8 cellular contexts compared by ENCODE assay signal in genomic region chrX:124388562-124388961, GRCh38. TPM values are rescaled to one million over a fixed set of nuclear protein-coding genes. Genes with fewer than 3 reads are reported as not detected.
DNase-seq lines count a peak whose midpoint lies in the region; ATAC-seq and TF ChIP-seq lines count a peak whose summit lies in the region.

No MANE protein-coding gene starts in this region.

- H3K27ac ChIP-seq in endodermal cell (ENCODE audit: low read depth, low read length): no peak overlapping the region
- H3K27ac ChIP-seq in substantia nigra (ENCODE audit: low read depth, low read length, poor library complexity, severe bottlenecking): no peak overlapping the region

- no peaks in the 10 kb centered on the region for H3K4me1 ChIP-seq in endodermal cell (ENCODE audit: control insufficient read depth, insufficient read depth, low read length)

- H3K27me3 Mint-ChIP-seq in endodermal cell (ENCODE audit: insufficient read depth) (no peaks in the 10 kb centered on the region), naive B cell (peaks cover 0 to 7% (median 0%) of the 10 kb centered on the region in 3 donors)

- 0% methylated on average over 2 of the region's 2 CpGs; no CpG with 5 or more reads in 1 of the 2 experiments for WGBS in endodermal cell (ENCODE audit: insufficient coverage in 1 of 2, insufficient read length in 1 of 2), 2 experiments

- H3K4me1 Mint-ChIP-seq in endodermal cell (no peaks in the 10 kb centered on the region), naive B cell (no peaks in the 10 kb centered on the region)

- no peak overlapping the region for H3K9ac ChIP-seq in endodermal cell (ENCODE audit: extremely low read depth, low read length, poor library complexity, severe bottlenecking)

- H3K36me3 Mint-ChIP-seq in endodermal cell (ENCODE audit: low read depth): no peaks in the 10 kb centered on the region
- H3K36me3 Mint-ChIP-seq in naive B cell: no peaks in the 10 kb centered on the region

- H3K9me3 Mint-ChIP-seq in endodermal cell (no peaks in the 10 kb centered on the region), naive B cell (no peaks in the 10 kb centered on the region)

- H3K4me3 ChIP-seq in AG10803 (ENCODE audit: low read length): no peak overlapping the region
- H3K4me3 ChIP-seq in endodermal cell (ENCODE audit: low read length): no peak overlapping the region

- DNase-seq in AG10803 (ENCODE audit: low read depth) (peak; percentile 46), NCI-H82 (lab: John Stamatoyannopoulos, UW) (peak; percentile 74), endodermal cell (peak; percentile 75), naive B cell (peak; percentile 29), substantia nigra (lab: John Stamatoyannopoulos, UW) (peak in 30 of 49 donors; percentile 0 to 57 (median 12))
- DNase-seq in activated CD8-positive, alpha-beta memory T cell treated with anti-CD3 and anti-CD28 coated beads for 1 hour (ENCODE audit: extremely low read depth in 1 of 2, low read depth in 1 of 2): peak; percentile 13 to 22

- H3K9me3 ChIP-seq in endodermal cell (ENCODE audit: control insufficient read depth, low read length): no peaks in the 10 kb centered on the region

- no peaks in the 10 kb centered on the region for H3K27me3 ChIP-seq in endodermal cell (ENCODE audit: control insufficient read depth, insufficient read depth, low read length, poor library complexity, severe bottlenecking)

- no peaks in the 10 kb centered on the region for H3K36me3 ChIP-seq in endodermal cell (ENCODE audit: control insufficient read depth, insufficient read depth, low read length)

- TF ChIP-seq CTCF in AG10803 (conservative IDR thresholded peaks at IDR 0.05; ENCODE audit: low read length): peak; percentile 61
- peak; percentile 90 for TF ChIP-seq CTCF in endodermal cell (conservative IDR thresholded peaks at IDR 0.05)

- H3K27ac Mint-ChIP-seq in endodermal cell: no peak overlapping the region
- H3K27ac Mint-ChIP-seq in naive B cell: no peak overlapping the region

- peak; percentile 63 for ATAC-seq in GM18873 (IDR thresholded peaks at IDR 0.05; ENCODE audit: low FRiP score, unreplicated experiment)
- peak; percentile 80 for ATAC-seq in HG03520 (IDR thresholded peaks at IDR 0.05; ENCODE audit: unreplicated experiment)
- ATAC-seq in naive B cell (ENCODE audit: low read depth in 2 of 2): peak in 1 of 2 donors; percentile 37

- H3K4me3 Mint-ChIP-seq in endodermal cell (no peak overlapping the region), naive B cell (no peak overlapping the region)

RNA-seq across cellular contexts. Expression of gene SH2D1A, which starts 42.2 kb away (rescaled TPM):
- not detected for total RNA-seq in endodermal cell
- polyA plus RNA-seq in endodermal cell (2013, experiment 1 of 2): not detected
- polyA plus RNA-seq in endodermal cell (2013, experiment 2 of 2): not detected
- polyA plus RNA-seq in naive B cell (ENCODE audit: low read depth in 6 of 6): under 1 TPM in 5 of 6 donors, not detected in 1; 0.11 to 0.93 (median 0.52) TPM

RNA-seq across cellular contexts. Expression of gene TEX13D, which starts 56.1 kb away (rescaled TPM):
- total RNA-seq in endodermal cell: not detected
- not detected for polyA plus RNA-seq in endodermal cell (2013, experiment 1 of 2)
- polyA plus RNA-seq in endodermal cell (2013, experiment 2 of 2): not detected
- not detected for polyA plus RNA-seq in naive B cell (ENCODE audit: low read depth in 6 of 6)

Comparison
In these comparisons a context has a peak if more than half of its experiments do, and no peak if none do; other contexts are left out.
1. DNase-seq: peak in every context shown above with its lines; median percentile 75 in endodermal cell; 74 in NCI-H82; 46 in AG10803; 29 in naive B cell; 18 in activated CD8-positive, alpha-beta memory T cell treated with anti-CD3 and anti-CD28 coated beads for 1 hour; 12 in substantia nigra.